Comparison of ENCODE assay signal across 8 cellular contexts in genomic region chr11:5932671-5933070, GRCh38. TPM values are rescaled to one million over a fixed set of nuclear protein-coding genes. Genes with fewer than 3 reads are reported as not detected.
"Had no signal": no experiment of that assay in that cellular context is flagged by ENCODE, and none has a peak within 500 bp of the region (broad histone marks: within the 10 kb centered on the region; RNA-seq: fewer than 3 reads in every experiment).

No MANE protein-coding gene starts in this region.

- FAIRE-seq: H54, HepG2, K562 had no signal

- H3K4me1 Mint-ChIP-seq: H9 had no signal

- H3K4me3 ChIP-seq: GM23248, K562 had no signal

- H2AFZ ChIP-seq: GM23248 had no signal

- H3K27ac Mint-ChIP-seq: H9 had no signal

- H3K9ac ChIP-seq: GM23248 had no signal

- DNase-seq: GM23248, GOT3, H9, HCEC 1CT had no signal

- ATAC-seq: HepG2, K562 had no signal

- H3K27ac ChIP-seq: GM23248 had no signal

- H3K4me3 Mint-ChIP-seq: H9 had no signal

RNA-seq across cellular contexts. Expression of gene OR56A3, which starts 9.4 kb away (rescaled TPM):
- total RNA-seq: GM23248, H9, HepG2, HT-29, K562 had no signal
- polyA plus RNA-seq: GM23248, HepG2, K562 had no signal

RNA-seq across cellular contexts. Expression of gene OR56A5, which starts 35.6 kb away (rescaled TPM):
- total RNA-seq: GM23248, H9, HepG2, HT-29, K562 had no signal
- polyA plus RNA-seq: GM23248, HepG2, K562 had no signal

RNA-seq across cellular contexts. Expression of gene OR52E5, which starts 39.7 kb away (rescaled TPM):
- total RNA-seq: GM23248, H9, HepG2, HT-29, K562 had no signal
- polyA plus RNA-seq: GM23248, HepG2, K562 had no signal

RNA-seq across cellular contexts. Expression of gene OR52E4, which starts 52.2 kb away (rescaled TPM):
- total RNA-seq: GM23248, H9, HepG2, HT-29, K562 had no signal
- polyA plus RNA-seq: GM23248, HepG2, K562 had no signal

RNA-seq across cellular contexts. Expression of gene OR52L1, which starts 54.1 kb away (rescaled TPM):
- total RNA-seq: GM23248, H9, HepG2, HT-29, K562 had no signal
- polyA plus RNA-seq: GM23248, HepG2, K562 had no signal
